In the genomic region with DNA sequence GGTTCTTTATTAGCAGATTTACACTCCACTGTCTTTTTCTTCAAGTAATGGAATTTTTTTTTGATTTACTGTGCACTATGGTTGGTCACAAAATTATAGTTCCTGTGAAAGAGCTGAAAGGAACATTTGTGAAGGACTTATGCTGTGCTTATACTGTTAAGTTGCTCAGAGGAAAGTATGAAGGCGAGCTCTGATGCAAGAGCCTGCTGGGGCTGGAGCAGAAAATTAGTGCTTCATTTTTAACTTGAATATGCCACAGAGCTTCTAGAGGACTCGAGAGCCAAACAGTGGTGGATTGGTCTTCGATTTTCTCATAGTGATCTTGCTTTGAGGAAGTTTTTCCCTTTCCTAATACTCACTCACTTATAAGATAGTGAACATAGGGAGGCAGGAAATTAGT, we compare ENCODE assay signal across 22 cellular contexts. TPM values are rescaled to one million over a fixed set of nuclear protein-coding genes. Genes with fewer than 3 reads are reported as not detected.
DNase-seq lines count a peak whose midpoint lies in the region; ATAC-seq, FAIRE-seq and TF ChIP-seq lines count a peak whose summit lies in the region.
"Had no signal": no experiment of that assay in that cellular context is flagged by ENCODE, and none has a peak within 500 bp of the region (broad histone marks: within the 10 kb centered on the region; RNA-seq: fewer than 3 reads in every experiment).

No MANE protein-coding gene starts in this region.

- no peak for ATAC-seq in left ventricle myocardium superior
- ATAC-seq in pancreas, result no peak
- no peak for ATAC-seq in HG03342 (IDR thresholded peaks at IDR 0.05; ENCODE audit: unreplicated experiment)
- ATAC-seq: mucosa of descending colon; stimulated activated memory B cell treated with anti-CD40 and anti-IgM and Interleukin-4, amounts not matched to agents 10 μg/mL and 1 μg/mL and 100 μg/mL, for 72 hours had no signal

- DNase-seq in cardiac muscle cell (ENCODE audit: low read depth in 1 of 2, low spot score in 1 of 2), result peak in 1 of 2 donors; percentile 78
- DNase-seq in left ventricle myocardium superior, result no peak
- DNase-seq in left ventricle myocardium inferior, result no peak
- no peak for DNase-seq in pancreas
- no peak for DNase-seq in UCSD-AML1 (lab: John Stamatoyannopoulos, UW; ENCODE audit: unreplicated experiment)
- DNase-seq in HTR-8/SVneo (ENCODE audit: insufficient read length, low spot score), result no peak
- no peak for DNase-seq in amygdala (lab: John Stamatoyannopoulos, UW)
- DNase-seq: activated CD4-positive, alpha-beta T cell treated with anti-CD3 and anti-CD28 coated beads, Interleukin-2, amount 50 U/mL, for 1 hour; activated effector memory CD4-positive, alpha-beta T cell treated with anti-CD3 and anti-CD28 coated beads, Interleukin-2, amount 50 U/mL, for 16 hours; dermis blood vessel endothelial cell; foreskin melanocyte; Karpas-422; mucosa of descending colon; NCI-H1105; NCI-H2081 treated with DMSO at 0.1 percent for 48 hours; NK-92 treated with Interleukin-12 subunit alpha and Interleukin-12 subunit beta, amount 100 ng/mL, for 24 hours; SW 1271 had no signal

- H3K9me3 ChIP-seq in cardiac muscle cell (ENCODE audit: low read depth) (no peaks in the 10 kb centered on the region), left ventricle myocardium inferior (replicated peaks) (no peaks in the 10 kb centered on the region), pancreas (no peaks in the 10 kb centered on the region)
- H3K9me3 ChIP-seq: BLaER1, mucosa of descending colon had no signal

- no peak for FAIRE-seq in pancreas (lab: Jason Lieb, UNC)
- no peak for FAIRE-seq in HTR-8/SVneo (lab: Jason Lieb, UNC)
- FAIRE-seq: A204.1, TTC549 had no signal

- H3K27ac ChIP-seq in cardiac muscle cell (peak overlapping the region; percentile 83), left ventricle myocardium inferior (replicated peaks) (peak overlapping the region; percentile 100), pancreas (peak overlapping the region; percentile 30 to 80 (median 71))
- H3K27ac ChIP-seq: BLaER1 had no signal

- H3K27me3 ChIP-seq in cardiac muscle cell (no peaks in the 10 kb centered on the region), left ventricle myocardium inferior (ENCODE audit: low read depth) (no peaks in the 10 kb centered on the region), pancreas (no peaks in the 10 kb centered on the region)
- H3K27me3 ChIP-seq: BLaER1 had no signal

- TF ChIP-seq CTCF in cardiac muscle cell (IDR thresholded peaks at IDR 0.05; ENCODE audit: low read depth, low read length), result no peak
- TF ChIP-seq CTCF in left ventricle myocardium inferior (IDR thresholded peaks at IDR 0.05; ENCODE audit: borderline replicate concordance), result no peak
- TF ChIP-seq CTCF in pancreas (IDR thresholded peaks at IDR 0.05), result no peak

- intact Hi-C loops in left ventricle myocardium superior (cut with micrococcal nuclease), result loop anchor here (10.0 kb wide), 1 partner anchor 375 kb away; no protein-coding TSS in a partner anchor
- intact Hi-C loops in left ventricle myocardium inferior (cut with micrococcal nuclease), result loop anchor here (10.0 kb wide), 1 partner anchor 155 kb away; no protein-coding TSS in a partner anchor
- intact Hi-C loops in pancreas (cut with DNase I), result no loop called here

- H3K4me1 ChIP-seq in cardiac muscle cell (ENCODE audit: low read depth) (peaks cover 78% of the 10 kb centered on the region), left ventricle myocardium inferior (peaks cover 100% of the 10 kb centered on the region), pancreas (peaks cover 68 to 87% (median 83%) of the 10 kb centered on the region in 3 donors)

- peaks cover 52% of the 10 kb centered on the region for H3K36me3 ChIP-seq in cardiac muscle cell
- H3K36me3 ChIP-seq in left ventricle myocardium inferior, result peaks cover 24% of the 10 kb centered on the region
- H3K36me3 ChIP-seq in pancreas, result peaks cover 0 to 14% (median 3%) of the 10 kb centered on the region in 3 donors

- H3K4me3 ChIP-seq in cardiac muscle cell, result no peak overlapping the region
- peak overlapping the region; percentile 49 for H3K4me3 ChIP-seq in left ventricle myocardium inferior
- no peak overlapping the region for H3K4me3 ChIP-seq in pancreas
- H3K4me3 ChIP-seq: BLaER1, mucosa of descending colon had no signal

- 36 to 49% methylated on average over 3 of the region's 3 CpGs for WGBS in pancreas, 2 donors

RNA-seq across cellular contexts. Expression of a gene that starts 20.0 kb away (rescaled TPM):
- total RNA-seq in cardiac muscle cell (182 and 187 TPM in 2 replicates), left ventricle myocardium superior (62.3 TPM), left ventricle myocardium inferior (60.9 TPM), pancreas (10 to 100 TPM; 18.8 to 36.4 (median 24.9) TPM)
- polyA plus RNA-seq in cardiac muscle cell (104 and 126 TPM in 2 replicates), pancreas (10 to 100 TPM; 15.4 to 20.1 TPM)

Comparison
In these comparisons a context has a peak if more than half of its experiments do, and no peak if none do; other contexts are left out.
1. intact Hi-C loops: an anchor here in left ventricle myocardium superior (10.0 kb wide) and left ventricle myocardium inferior (10.0 kb wide); none called in pancreas.